ENCODE assay signal across 8 cellular contexts in genomic region chr15:63506537-63507035, GRCh38. TPM values are rescaled to one million over a fixed set of nuclear protein-coding genes. Genes with fewer than 3 reads are reported as not detected.
DNase-seq lines count a peak whose midpoint lies in the region; ATAC-seq and TF ChIP-seq lines count a peak whose summit lies in the region.

No MANE protein-coding gene starts in this region.

- peak overlapping the region; percentile 93 for H3K4me3 Mint-ChIP-seq in activated B cell treated with CpG ODN at 0.5 μM for 24 hours
- H3K4me3 Mint-ChIP-seq in H9, result peak overlapping the region in 1 of 2 experiments; percentile 93; a peak in 3 of 5 replicates

- H3K27me3 Mint-ChIP-seq in activated B cell treated with CpG ODN at 0.5 μM for 24 hours (no peaks in the 10 kb centered on the region), H9 (ENCODE audit: low read depth) (peaks cover 54% of the 10 kb centered on the region)

- H3K27ac Mint-ChIP-seq in activated B cell treated with CpG ODN at 0.5 μM for 24 hours (peak overlapping the region; percentile 92), H9 (no peak overlapping the region)

- no peak overlapping the region for H3K18ac ChIP-seq in H9 (ENCODE audit: insufficient read length, low read depth, low read length)

- no peak overlapping the region for H3K4me2 ChIP-seq in H9 (ENCODE audit: insufficient read depth, insufficient read length, low read length)

- CTCF ChIA-PET in activated B cell treated with CpG ODN at 0.5 μM for 24 hours (lab: Charles Lee), result interaction anchor here (1.4 to 7.4 kb wide), 11 partner anchors 11 to 59 kb away, joined by 3 to 103 read pairs (median 11); no protein-coding TSS in a partner anchor

- H2BK12ac ChIP-seq in H9 (ENCODE audit: insufficient read length, low read depth, low read length), result no peak overlapping the region

- no peak overlapping the region for H4K91ac ChIP-seq in H9 (ENCODE audit: insufficient read length, low read depth, low read length)

- ATAC-seq in activated B cell treated with CpG ODN at 0.5 μM for 24 hours (ENCODE audit: low read depth) (no peak), left lung (no peak), HG02623 (IDR thresholded peaks at IDR 0.05; ENCODE audit: unreplicated experiment) (no peak), HG03135 (IDR thresholded peaks at IDR 0.05; ENCODE audit: unreplicated experiment) (no peak)

- H3K14ac ChIP-seq in H9 (ENCODE audit: insufficient read depth, low read length), result no peak overlapping the region

- H3K36me3 ChIP-seq in left lung, result no peaks in the 10 kb centered on the region

- no peak overlapping the region for H3K23ac ChIP-seq in H9 (ENCODE audit: insufficient read length, low read depth, low read length)

- H3K4me3 ChIP-seq in left lung, result peak overlapping the region in 1 of 2 donors; percentile 89

- H3K79me1 ChIP-seq in H9 (ENCODE audit: insufficient read depth, low read depth, low read length, poor library complexity, severe bottlenecking), result no peaks in the 10 kb centered on the region

- H3K9me3 ChIP-seq in left lung, result no peaks in the 10 kb centered on the region
- no peaks in the 10 kb centered on the region for H3K9me3 ChIP-seq in H9 (ENCODE audit: control insufficient read depth, low read depth, low read length)

- H2BK20ac ChIP-seq in H9 (ENCODE audit: low read depth, low read length, poor library complexity, severe bottlenecking), result no peak overlapping the region

- no CpG with 5 or more reads among the region's 8 CpGs for WGBS in H9 (ENCODE audit: extremely low coverage, insufficient read length, low lambda C conversion rate)

- peaks cover 38 to 75% of the 10 kb centered on the region in 2 donors for H3K4me1 ChIP-seq in left lung
- H3K4me1 ChIP-seq in H9 (ENCODE audit: insufficient read depth, low read length), result peaks cover 9% of the 10 kb centered on the region; the same call in 1 of the 2 replicates

- no peak overlapping the region for H2AFZ ChIP-seq in H9 (ENCODE audit: low read length)

- POLR2A ChIA-PET in activated B cell treated with CpG ODN at 0.5 μM for 24 hours (lab: Charles Lee), result interaction anchor here (1.0 to 8.8 kb wide), 7 partner anchors 8 to 91 kb away, joined by 3 to 509 read pairs (median 45); partner anchors contain the start of gene FBXL22

- H3K27me3 ChIP-seq in left lung (no peaks in the 10 kb centered on the region), H9 (ENCODE audit: insufficient read depth, low read length) (peaks cover 33% of the 10 kb centered on the region)

- no peak overlapping the region for H2BK15ac ChIP-seq in H9 (ENCODE audit: low read depth, low read length)

- intact Hi-C loops in activated B cell treated with CpG ODN at 0.5 μM for 24 hours (cut with micrococcal nuclease), result loop anchor here (5.0 to 10.0 kb wide), 2 partner anchors 36 to 382 kb away; partner anchors contain the start of gene LACTB
- intact Hi-C loops in left lung (cut with DNase I), result loop anchor here in 1 of 2 donors (10.0 kb wide), 1 partner anchor 88 kb away; the partner anchor contains the start of gene FBXL22

- no peak overlapping the region for H4K5ac ChIP-seq in H9 (ENCODE audit: insufficient read length, low read depth, low read length)

- H3K9me3 Mint-ChIP-seq in activated B cell treated with CpG ODN at 0.5 μM for 24 hours (no peaks in the 10 kb centered on the region), H9 (peaks cover 0 to 5% of the 10 kb centered on the region in 2 experiments; a peak in 2 of 5 replicates)

- no peaks in the 10 kb centered on the region for H3K79me2 ChIP-seq in H9 (ENCODE audit: insufficient read depth, low read length)

- H3K27ac ChIP-seq in left lung (peak overlapping the region; percentile 99 to 100), H9 (ENCODE audit: insufficient read length, low read depth, low read length) (no peak overlapping the region)

- H3K56ac ChIP-seq in H9 (ENCODE audit: insufficient read length, low read depth, low read length), result no peak overlapping the region

- TF ChIP-seq CTCF in activated B cell treated with CpG ODN at 0.5 μM for 24 hours (IDR thresholded peaks at IDR 0.05), result no peak
- TF ChIP-seq CTCF in left lung (IDR thresholded peaks at IDR 0.05), result no peak
- TF ChIP-seq CTCF in H9 (conservative IDR thresholded peaks at IDR 0.05), result no peak

- no peak overlapping the region for H2AK5ac ChIP-seq in H9 (ENCODE audit: insufficient read length, low read length)

- no peak overlapping the region for H3K4ac ChIP-seq in H9 (ENCODE audit: low read depth, low read length)

- DNase-seq in stimulated activated naive CD4-positive, alpha-beta T cell (lab: John Stamatoyannopoulos, UW), result peak in 4 of 6 experiments; percentile 11 to 26 (median 21)
- no peak for DNase-seq in stimulated activated naive CD4-positive, alpha-beta T cell treated with Interleukin-2 at 50 U/mL for 16 hours (lab: John Stamatoyannopoulos, UW)
- DNase-seq in activated B cell treated with CpG ODN at 0.5 μM for 24 hours, result no peak
- no peak for DNase-seq in left lung
- DNase-seq in H9, result no peak
- no peak for DNase-seq in germinal center (ENCODE audit: low spot score)

- H3K23me2 ChIP-seq in H9 (ENCODE audit: insufficient read length, low read depth, low read length, poor library complexity, severe bottlenecking), result peaks cover 17% of the 10 kb centered on the region

- H4K8ac ChIP-seq in H9 (replicated peaks; ENCODE audit: insufficient read length, low read depth, low read length), result no peak overlapping the region

- no peak overlapping the region for H2BK120ac ChIP-seq in H9 (ENCODE audit: low read depth, low read length, poor library complexity, severe bottlenecking)

- H3K9ac ChIP-seq in H9 (ENCODE audit: extremely low read depth, insufficient read length, low read length), result no peak overlapping the region

- peaks cover 79% of the 10 kb centered on the region for H3K4me1 Mint-ChIP-seq in activated B cell treated with CpG ODN at 0.5 μM for 24 hours
- peaks cover 37 to 64% of the 10 kb centered on the region in 2 experiments for H3K4me1 Mint-ChIP-seq in H9

- no peak overlapping the region for H2BK5ac ChIP-seq in H9 (ENCODE audit: insufficient read length, low read length)

- H3K36me3 Mint-ChIP-seq in activated B cell treated with CpG ODN at 0.5 μM for 24 hours (ENCODE audit: low read depth) (peaks cover 7% of the 10 kb centered on the region), H9 (ENCODE audit: insufficient read depth in 1 of 3, low read depth in 3 of 3) (no peaks in the 10 kb centered on the region; a peak in 1 of 7 replicates)

- no peak overlapping the region for H3T11ph ChIP-seq in H9 (ENCODE audit: low read length)

- no peaks in the 10 kb centered on the region for H4K20me1 ChIP-seq in H9 (ENCODE audit: control insufficient read depth, insufficient read depth, insufficient read length)

RNA-seq across cellular contexts. Expression of gene USP3, which starts 2.2 kb away (rescaled TPM):
- total RNA-seq in activated B cell treated with CpG ODN at 0.5 μM for 24 hours (92.7 and 110 TPM in 2 replicates), left lung (10 to 100 TPM; 53.5 to 80.7 TPM), H9 (2021) (12.0 and 14.2 TPM in 2 replicates)

Comparison
In these comparisons a context has a peak if more than half of its experiments do, and no peak if none do; other contexts are left out.
1. DNase-seq: peak in stimulated activated naive CD4-positive, alpha-beta T cell (4 of 6); none in stimulated activated naive CD4-positive, alpha-beta T cell treated with Interleukin-2 at 50 U/mL for 16 hours (single experiment), activated B cell treated with CpG ODN at 0.5 μM for 24 hours (single experiment), left lung (0 of 2), H9 (single experiment) and germinal center (single experiment).